Comparison of ENCODE assay signal across 8 cellular contexts in genomic region chr12:119179335-119180021, GRCh38. TPM values are rescaled to one million over a fixed set of nuclear protein-coding genes. Genes with fewer than 3 reads are reported as not detected.
DNase-seq lines count a peak whose midpoint lies in the region; ATAC-seq and TF ChIP-seq lines count a peak whose summit lies in the region.

No MANE protein-coding gene starts in this region.

- H3K27me3 ChIP-seq in ascending aorta (no peaks in the 10 kb centered on the region), iPS-18a (ENCODE audit: control insufficient read depth, insufficient read depth, low read length) (no peaks in the 10 kb centered on the region), spleen (replicated peaks in 1 of 7) (peaks cover 0 to 33% (median 0%) of the 10 kb centered on the region in 7 donors)

- H3K4me1 ChIP-seq in ascending aorta: peaks cover 4 to 39% of the 10 kb centered on the region in 2 donors
- H3K4me1 ChIP-seq in iPS-18a (ENCODE audit: control insufficient read depth, low read depth, low read length): peaks cover 44% of the 10 kb centered on the region
- peaks cover 0 to 29% (median 3%) of the 10 kb centered on the region in 6 donors for H3K4me1 ChIP-seq in spleen

- peak overlapping the region; percentile 75 to 76 for H3K4me3 ChIP-seq in ascending aorta
- peak overlapping the region; percentile 48 for H3K4me3 ChIP-seq in iPS-18a (ENCODE audit: low read length)
- peak overlapping the region; percentile 33 to 73 (median 48) for H3K4me3 ChIP-seq in spleen

- intact Hi-C loops in ascending aorta (cut with DNase I): loop anchor here (2.0 to 10.0 kb wide), 6 partner anchors 65 to 1117 kb away; partner anchors contain the start of genes PEBP1, SUDS3 and WSB2
- intact Hi-C loops in spleen (cut with DNase I; ENCODE audit: low total_unique reads): loop anchor here (10.0 kb wide), 1 partner anchor 75 kb away; no protein-coding TSS in a partner anchor
- intact Hi-C loops in head of caudate nucleus (cut with DNase I): no loop called here

- no peak for ATAC-seq in left lobe of liver

- CTCF ChIA-PET in GM10248 (lab: Yijun Ruan, JAX): no interaction called here

- no peak for TF ChIP-seq POLR2A in spleen (IDR thresholded peaks at IDR 0.05)

- 37 to 67% (median 52%) methylated on average over 18 of the region's 18 CpGs for WGBS in spleen, 5 donors

- no peak overlapping the region for H3K9ac ChIP-seq in iPS-18a (ENCODE audit: low read length)

- TF ChIP-seq CTCF in ascending aorta (IDR thresholded peaks at IDR 0.05): no peak
- no peak for TF ChIP-seq CTCF in spleen (IDR thresholded peaks at IDR 0.05 in 8 of 11, conservative IDR thresholded peaks at IDR 0.05 in 3 of 11)
- no peak for TF ChIP-seq CTCF in GM10248 (IDR thresholded peaks at IDR 0.05; ENCODE audit: control extremely low read depth, extremely low read depth, low read depth, missing control alignments)

- H3K9me3 ChIP-seq in ascending aorta (no peaks in the 10 kb centered on the region), iPS-18a (ENCODE audit: control insufficient read depth, low read depth, low read length) (no peaks in the 10 kb centered on the region), spleen (no peaks in the 10 kb centered on the region)

- H3K27ac ChIP-seq in ascending aorta: peak overlapping the region; percentile 96 to 98
- H3K27ac ChIP-seq in iPS-18a (ENCODE audit: low read length): no peak overlapping the region
- H3K27ac ChIP-seq in spleen: peak overlapping the region; percentile 54 to 85 (median 80)

- DNase-seq in HCEC 1CT: peak; percentile 9
- no peak for DNase-seq in ascending aorta (ENCODE audit: low spot score in 2 of 2)
- no peak for DNase-seq in spleen
- DNase-seq in left lobe of liver (ENCODE audit: low spot score): no peak
- DNase-seq in GM10248 (ENCODE audit: extremely low spot score): no peak
- no peak for DNase-seq in NCI-H524 (lab: John Stamatoyannopoulos, UW)
- DNase-seq in head of caudate nucleus: no peak

- POLR2A ChIA-PET in GM10248 (lab: Yijun Ruan, JAX): no interaction called here

- H3K36me3 ChIP-seq in ascending aorta: peaks cover 0 to 7% of the 10 kb centered on the region in 2 donors
- no peaks in the 10 kb centered on the region for H3K36me3 ChIP-seq in iPS-18a (ENCODE audit: control insufficient read depth, low read depth, low read length)
- H3K36me3 ChIP-seq in spleen: no peaks in the 10 kb centered on the region

RNA-seq across cellular contexts. Expression of gene HSPB8, which starts 0.7 kb away (rescaled TPM):
- total RNA-seq in ascending aorta (129 TPM), spleen (100 to 1,000 TPM in 1 of 7 donors, 10 to 100 TPM in 6; 38.3 to 109 (median 56.8) TPM), left lobe of liver (0.96 TPM)
- 10 to 100 TPM; 14.1 to 44.7 (median 22.2) TPM for polyA plus RNA-seq in spleen

Comparison
In these comparisons a context has a peak if more than half of its experiments do, and no peak if none do; other contexts are left out.
1. RNA of gene HSPB8, which starts 0.7 kb away (total RNA-seq): 129 TPM in ascending aorta (single experiment) and 38.3 to 109 TPM in spleen; 0.96 TPM in left lobe of liver (single experiment); every median in the first group is over 10 times any median in the second.
2. Peak in every context shown above with its lines, with median percentiles within 50 percentile points of each other: H3K4me3 ChIP-seq.